8 cellular contexts compared by ENCODE assay signal in the genomic region with DNA sequence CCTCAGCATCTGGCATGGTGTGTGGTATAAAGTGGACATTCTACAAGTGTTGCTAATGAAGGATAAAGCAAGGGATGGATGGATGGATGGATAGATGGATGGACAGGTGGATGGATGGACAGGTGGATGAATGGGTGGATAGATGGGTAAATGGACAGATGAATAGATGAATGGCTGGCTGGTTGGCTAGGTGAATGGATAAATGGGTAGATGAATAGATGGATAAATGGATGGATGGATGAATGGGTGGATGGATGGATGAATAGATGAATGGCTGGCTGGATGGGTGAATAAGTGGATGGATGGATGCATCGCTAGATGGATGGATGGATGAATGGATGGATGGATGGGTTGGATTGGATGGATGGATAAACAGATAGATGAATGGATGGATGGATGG.
"Had no signal": no experiment of that assay in that cellular context is flagged by ENCODE, and none has a peak within 500 bp of the region (broad histone marks: within the 10 kb centered on the region; RNA-seq: fewer than 3 reads in every experiment).

No MANE protein-coding gene starts in this region.

- H2AFZ ChIP-seq: GM23338 had no signal

- H3K27ac ChIP-seq: HL-60 had no signal

- FAIRE-seq: H1, H54 had no signal

- ATAC-seq: GM23338 had no signal

- H3K4me3 ChIP-seq: GM23338 had no signal

- DNase-seq: H9, HCEC 1CT, HFFc6, KG1 had no signal

- H3K4me2 ChIP-seq: GM23338 had no signal
